36 cellular contexts compared by ENCODE assay signal in genomic region chr6:31129130-31129529, GRCh38. TPM values are rescaled to one million over a fixed set of nuclear protein-coding genes. Genes with fewer than 3 reads are reported as not detected.
"Had no signal": no experiment of that assay in that cellular context is flagged by ENCODE, and none has a peak within 500 bp of the region (broad histone marks: within the 10 kb centered on the region; RNA-seq: fewer than 3 reads in every experiment).

No MANE protein-coding gene starts in this region.

- H3K36me3 ChIP-seq: esophagus muscularis mucosa, heart left ventricle, pancreas, sigmoid colon, upper lobe of right lung had no signal

- H3K4me1 ChIP-seq: pancreas, upper lobe of right lung had no signal

- H3K27me3 ChIP-seq: esophagus muscularis mucosa, foreskin keratinocyte, heart left ventricle, pancreas, sigmoid colon, upper lobe of right lung had no signal

- DNase-seq: activated CD4-positive, alpha-beta memory T cell treated with anti-CD3 and anti-CD28 coated beads for 36 hours; activated CD4-positive, alpha-beta T cell treated with anti-CD3 and anti-CD28 coated beads, Interleukin-2, amount 10 ng/mL, durations not matched to agents 24 days and 14 days; activated CD4-positive, CD25-positive, alpha-beta regulatory T cell treated with anti-CD3 and anti-CD28 coated beads, Interleukin-2, amount 50 U/mL, for 72 hours; activated CD8-positive, alpha-beta memory T cell treated with anti-CD3 and anti-CD28 coated beads, Interleukin-2, amount 50 U/mL, for 4 hours; activated gamma-delta T cell; activated naive CD4-positive, alpha-beta T cell treated with anti-CD3 and anti-CD28 coated beads, Interleukin-2, amount 10 ng/mL, durations not matched to agents 7 days and 5 days; activated naive CD8-positive, alpha-beta T cell treated with anti-CD3 and anti-CD28 coated beads, Interleukin-2, amount 10 ng/mL, durations not matched to agents 7 days and 5 days; activated T-cell treated with anti-CD3 and anti-CD28 coated beads, Interleukin-2, amount 50 U/mL, for 1 hour; amniotic stem cell; effector CD8-positive, alpha-beta T cell; foreskin keratinocyte; heart left ventricle; hypothalamus; immature natural killer cell; kidney; left colon; midbrain; naive thymus-derived CD8-positive, alpha-beta T cell; nucleus accumbens; pancreas; psoas muscle; sigmoid colon; stimulated activated CD4-positive, alpha-beta T cell treated with anti-CD3 and anti-CD28 coated beads, Interleukin-1b, Interleukin-23, amount 100 ng/mL, for 48 hours; stimulated activated CD4-positive, alpha-beta T cell treated with anti-CD3 and anti-CD28 coated beads, Interleukin-4, amount 100 ng/mL, for 4 hours; stimulated activated CD8-positive, alpha-beta memory T cell treated with anti-CD3 and anti-CD28 coated beads, Interleukin-4, amount 100 ng/mL, for 48 hours; stimulated activated naive CD8-positive, alpha-beta T cell treated with anti-CD3 and anti-CD28 coated beads, Interleukin-15, amount 100 ng/mL, for 72 hours; T-helper 17 cell; T1000; upper lobe of right lung had no signal

- H3K9me3 ChIP-seq: esophagus muscularis mucosa, heart left ventricle, pancreas, psoas muscle, sigmoid colon, upper lobe of right lung had no signal

- H3K4me3 ChIP-seq: esophagus muscularis mucosa, heart left ventricle, pancreas, psoas muscle, sigmoid colon, smooth muscle cell, upper lobe of right lung had no signal

- H3K4me2 ChIP-seq: smooth muscle cell had no signal

- H3K27ac ChIP-seq: esophagus muscularis mucosa, foreskin keratinocyte, heart left ventricle, pancreas, psoas muscle, sigmoid colon, upper lobe of right lung had no signal

- FAIRE-seq: colon, kidney, pancreas had no signal

RNA-seq across cellular contexts. Expression of gene CDSN, which starts 8.9 kb away (rescaled TPM):
- total RNA-seq: activated CD4-positive, alpha-beta memory T cell treated with anti-CD3 and anti-CD28 coated beads for 36 hours; activated CD4-positive, alpha-beta T cell treated with anti-CD3 and anti-CD28 coated beads, Interleukin-2, amount 10 ng/mL, durations not matched to agents 24 days and 14 days; activated CD8-positive, alpha-beta memory T cell treated with anti-CD3 and anti-CD28 coated beads for 36 hours; activated naive CD8-positive, alpha-beta T cell treated with anti-CD3 and anti-CD28 coated beads, Interleukin-2, amount 10 ng/mL, durations not matched to agents 7 days and 5 days; esophagus muscularis mucosa; left colon; liver; naive thymus-derived CD8-positive, alpha-beta T cell; neural crest cell; psoas muscle; sigmoid colon; T-helper 17 cell; upper lobe of right lung had no signal
- polyA plus RNA-seq: immature natural killer cell; liver; naive thymus-derived CD8-positive, alpha-beta T cell; psoas muscle; sigmoid colon had no signal

RNA-seq across cellular contexts. Expression of gene PSORS1C2, which starts 9.7 kb away (rescaled TPM):
- total RNA-seq: activated CD4-positive, alpha-beta memory T cell treated with anti-CD3 and anti-CD28 coated beads for 36 hours; activated CD4-positive, alpha-beta T cell treated with anti-CD3 and anti-CD28 coated beads, Interleukin-2, amount 10 ng/mL, durations not matched to agents 24 days and 14 days; activated CD8-positive, alpha-beta memory T cell treated with anti-CD3 and anti-CD28 coated beads for 36 hours; activated naive CD8-positive, alpha-beta T cell treated with anti-CD3 and anti-CD28 coated beads, Interleukin-2, amount 10 ng/mL, durations not matched to agents 7 days and 5 days; dermis microvascular lymphatic vessel endothelial cell; esophagus muscularis mucosa; foreskin keratinocyte; heart left ventricle; kidney; left colon; liver; naive thymus-derived CD8-positive, alpha-beta T cell; neural crest cell; pancreas; psoas muscle; sigmoid colon; T-helper 17 cell; upper lobe of right lung had no signal
- polyA plus RNA-seq: foreskin keratinocyte; heart left ventricle; immature natural killer cell; liver; naive thymus-derived CD8-positive, alpha-beta T cell; pancreas; psoas muscle; sigmoid colon had no signal

RNA-seq across cellular contexts. Expression of gene PSORS1C1, which starts 14.5 kb away (rescaled TPM):
- total RNA-seq: activated CD4-positive, alpha-beta memory T cell treated with anti-CD3 and anti-CD28 coated beads for 36 hours; activated CD4-positive, alpha-beta T cell treated with anti-CD3 and anti-CD28 coated beads, Interleukin-2, amount 10 ng/mL, durations not matched to agents 24 days and 14 days; activated CD8-positive, alpha-beta memory T cell treated with anti-CD3 and anti-CD28 coated beads for 36 hours; activated naive CD8-positive, alpha-beta T cell treated with anti-CD3 and anti-CD28 coated beads, Interleukin-2, amount 10 ng/mL, durations not matched to agents 7 days and 5 days; naive thymus-derived CD8-positive, alpha-beta T cell; neural crest cell; T-helper 17 cell had no signal
- polyA plus RNA-seq: immature natural killer cell; naive thymus-derived CD8-positive, alpha-beta T cell had no signal

RNA-seq across cellular contexts. Expression of gene C6orf15, which starts 16.8 kb away (rescaled TPM):
- total RNA-seq: activated CD4-positive, alpha-beta memory T cell treated with anti-CD3 and anti-CD28 coated beads for 36 hours; activated CD4-positive, alpha-beta T cell treated with anti-CD3 and anti-CD28 coated beads, Interleukin-2, amount 10 ng/mL, durations not matched to agents 24 days and 14 days; activated CD8-positive, alpha-beta memory T cell treated with anti-CD3 and anti-CD28 coated beads for 36 hours; activated naive CD8-positive, alpha-beta T cell treated with anti-CD3 and anti-CD28 coated beads, Interleukin-2, amount 10 ng/mL, durations not matched to agents 7 days and 5 days; dermis microvascular lymphatic vessel endothelial cell; esophagus muscularis mucosa; heart left ventricle; kidney; left colon; liver; naive thymus-derived CD8-positive, alpha-beta T cell; neural crest cell; pancreas; psoas muscle; sigmoid colon; T-helper 17 cell; upper lobe of right lung had no signal
- polyA plus RNA-seq: heart left ventricle; immature natural killer cell; liver; naive thymus-derived CD8-positive, alpha-beta T cell; pancreas; psoas muscle; sigmoid colon had no signal
